21 cellular contexts compared by ENCODE assay signal in genomic region chr1:14956579-14957195, GRCh38.
"Had no signal": no experiment of that assay in that cellular context is flagged by ENCODE, and none has a peak within 500 bp of the region (broad histone marks: within the 10 kb centered on the region; RNA-seq: fewer than 3 reads in every experiment).

No MANE protein-coding gene starts in this region.

- H3K27me3 ChIP-seq: heart right ventricle, neural progenitor cell, stomach, transverse colon had no signal

- H3K9ac ChIP-seq: neural progenitor cell had no signal

- H3K4me2 ChIP-seq: neural progenitor cell had no signal

- H3K36me3 ChIP-seq: neural progenitor cell, transverse colon had no signal

- H3K4me1 ChIP-seq: neural progenitor cell, transverse colon had no signal

- H3K27ac ChIP-seq: heart right ventricle, neural progenitor cell, stomach, transverse colon had no signal

- H2AFZ ChIP-seq: neural progenitor cell had no signal

- H3K4me3 ChIP-seq: heart right ventricle, neural progenitor cell, stomach, transverse colon had no signal

- H3K9me3 ChIP-seq: transverse colon had no signal

- DNase-seq: activated CD4-positive, alpha-beta memory T cell treated with anti-CD3 and anti-CD28 coated beads, Interleukin-2, amount 10 ng/mL, durations not matched to agents 7 days and 5 days; activated CD4-positive, alpha-beta T cell treated with anti-CD3 and anti-CD28 coated beads for 48 hours; activated CD4-positive, CD25-positive, alpha-beta regulatory T cell; activated effector memory CD4-positive, alpha-beta T cell treated with anti-CD3 and anti-CD28 coated beads, Interleukin-2, amount 50 U/mL, for 16 hours; activated naive CD4-positive, alpha-beta T cell treated with anti-CD3 and anti-CD28 coated beads, Interleukin-2, amount 10 ng/mL, durations not matched to agents 7 days and 5 days; activated T-cell treated with anti-CD3 and anti-CD28 coated beads for 4 hours; amygdala; cortex of kidney; endodermal cell; heart right ventricle; islet precursor cell; left cardiac atrium; naive B cell; small intestine; stimulated activated CD4-positive, alpha-beta T cell treated with anti-CD3 and anti-CD28 coated beads, Interleukin-15, amount 100 ng/mL, for 24 hours; stomach; T1000; transverse colon had no signal

- ATAC-seq: heart right ventricle; left cardiac atrium; sciatic nerve; stimulated activated memory B cell treated with anti-CD40 and anti-IgM and Interleukin-4, amounts not matched to agents 10 μg/mL and 1 μg/mL and 100 μg/mL, for 72 hours had no signal
